Comparison of ENCODE assay signal across 8 cellular contexts in the genomic region with DNA sequence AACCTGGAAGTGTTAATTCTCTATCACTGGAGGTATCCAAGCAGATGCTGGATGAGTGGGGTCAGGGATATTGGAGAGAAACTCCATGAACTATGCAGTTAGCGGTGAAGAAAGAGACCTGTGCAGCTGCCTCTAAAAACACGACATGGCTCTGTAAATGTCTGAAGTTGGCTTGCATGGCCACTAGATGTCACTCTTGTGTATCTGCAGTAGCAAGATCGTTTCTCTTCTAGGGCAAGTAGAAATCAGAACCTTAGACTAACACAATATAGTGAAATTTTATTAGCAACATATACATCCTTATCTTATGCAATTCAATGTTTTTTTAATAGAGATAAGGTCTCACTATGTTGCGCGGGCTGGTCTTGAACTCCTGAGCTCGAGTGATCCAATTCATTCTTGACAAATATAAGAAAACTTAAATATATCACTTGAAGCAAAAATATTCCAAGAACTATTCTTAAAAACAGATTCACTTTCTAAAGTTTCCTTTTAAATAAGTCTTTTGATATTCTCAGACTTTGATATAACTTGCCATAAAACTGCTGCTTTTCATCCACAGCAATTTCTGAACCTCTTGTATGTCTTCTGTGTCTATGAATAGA. TPM values are rescaled to one million over a fixed set of nuclear protein-coding genes. Genes with fewer than 3 reads are reported as not detected.
DNase-seq lines count a peak whose midpoint lies in the region; ATAC-seq, FAIRE-seq and TF ChIP-seq lines count a peak whose summit lies in the region.

No MANE protein-coding gene starts in this region.

- H3K36me3 ChIP-seq in BJ (ENCODE audit: control insufficient read depth, insufficient read depth, low read length) (no peaks in the 10 kb centered on the region), thyroid gland (no peaks in the 10 kb centered on the region)

- no peak for TF ChIP-seq POLR2A in thyroid gland (IDR thresholded peaks at IDR 0.05)

- H3K27ac ChIP-seq in VCaP (no peak overlapping the region), thyroid gland (no peak overlapping the region)

- TF ChIP-seq CTCF in BJ (IDR thresholded peaks at IDR 0.05; ENCODE audit: insufficient read depth, low read depth, low read length) (peak; percentile 88), VCaP (conservative IDR thresholded peaks at IDR 0.05) (peak; percentile 97), thyroid gland (IDR thresholded peaks at IDR 0.05) (peak; percentile 80 to 91 (median 84))

- 6% methylated on average over 6 of the region's 6 CpGs for WGBS in thyroid gland, 2 donors

- no peak for ATAC-seq in HG02981 (IDR thresholded peaks at IDR 0.05; ENCODE audit: unreplicated experiment)

- POLR2A ChIA-PET in BJ (lab: Charles Lee), result no interaction called here

- H3K27me3 ChIP-seq in BJ (ENCODE audit: control insufficient read depth, insufficient read depth, low read length), result no peaks in the 10 kb centered on the region
- H3K27me3 ChIP-seq in thyroid gland, result no peaks in the 10 kb centered on the region

- intact Hi-C loops in thyroid gland (cut with DNase I), result loop anchor here (5.0 to 10.0 kb wide), 2 partner anchors 67 to 210 kb away; partner anchors contain the start of gene CCIN

- FAIRE-seq in GM19239 (lab: Jason Lieb, UNC), result peak; percentile 71
- FAIRE-seq in endometrium (lab: Jason Lieb, UNC), result peak; percentile 31

- no peak for DNase-seq in BJ (ENCODE audit: low read depth)
- peak; percentile 22 for DNase-seq in GM19239 (ENCODE audit: insufficient read length, low spot score)
- DNase-seq in NCI-H2196 (lab: John Stamatoyannopoulos, UW; ENCODE audit: unreplicated experiment), result peak; percentile 73
- peak; percentile 42 for DNase-seq in middle frontal gyrus (ENCODE audit: extremely low spot score, low spot score)
- DNase-seq in thyroid gland, result peak; percentile 65 to 66

- H3K4me1 ChIP-seq in thyroid gland, result no peaks in the 10 kb centered on the region

- CTCF ChIA-PET in BJ (lab: Yijun Ruan, JAX), result interaction anchor here (0.6 to 7.5 kb wide), 25 partner anchors 9 to 298 kb away, joined by 3 to 87 read pairs (median 4); partner anchors contain the start of genes CLTA and HRCT1

- H3K4me3 ChIP-seq in BJ (ENCODE audit: low read depth, low read length) (no peak overlapping the region), thyroid gland (replicated peaks in 1 of 3) (no peak overlapping the region)

- no peaks in the 10 kb centered on the region for H3K9me3 ChIP-seq in thyroid gland

RNA-seq across cellular contexts. Expression of gene OR2S2, which starts 2.9 kb away (rescaled TPM):
- 0.33 and 0.53 TPM in 2 replicates for polyA plus RNA-seq in BJ (2011; rRNA removed)
- polyA minus RNA-seq in BJ (2011; rRNA and poly(A)+ RNA removed), result 1.1 and 2.0 TPM in 2 replicates
- not detected for total RNA-seq in thyroid gland

RNA-seq across cellular contexts. Expression of gene SPAAR, which starts 45.8 kb away (rescaled TPM):
- polyA plus RNA-seq in BJ (2011; rRNA removed), result 0.23 and 0.32 TPM in 2 replicates
- polyA minus RNA-seq in BJ (2011; rRNA and poly(A)+ RNA removed), result 0.14 and 0.46 TPM in 2 replicates
- 1 to 10 TPM; 2.1 to 8.1 (median 3.6) TPM for total RNA-seq in thyroid gland

RNA-seq across cellular contexts. Expression of gene HRCT1, which starts 49.0 kb away (rescaled TPM):
- 0.47 and 0.93 TPM in 2 replicates for polyA plus RNA-seq in BJ (2011; rRNA removed)
- not detected in 2 replicates for polyA minus RNA-seq in BJ (2011; rRNA and poly(A)+ RNA removed)
- 10 to 100 TPM in 1 of 4 donors, 1 to 10 TPM in 2, under 1 TPM in 1; 0.81 to 11.8 (median 3.3) TPM for total RNA-seq in thyroid gland
